1 cellular context compared by ENCODE assay signal in the genomic region with DNA sequence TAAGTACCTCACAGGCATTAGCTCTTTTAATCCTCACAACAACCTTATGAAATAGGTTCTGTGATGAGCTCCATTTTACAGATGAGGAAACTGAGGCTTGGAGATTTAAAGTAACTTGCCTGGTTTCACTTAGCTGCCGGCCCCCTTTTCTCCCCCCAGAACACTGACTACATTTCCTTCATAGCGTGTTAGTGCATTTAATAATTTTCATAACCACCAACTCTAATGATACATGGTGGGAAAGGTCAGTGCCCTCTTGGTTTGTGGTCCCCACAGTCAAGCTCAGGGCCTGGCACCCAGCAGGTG.
TF ChIP-seq lines count a peak whose summit lies in the region.

No MANE protein-coding gene starts in this region.

TF ChIP-seq in A549, 52 proteins besides CTCF, POLR2A, EP300 and RAD21:
- no peak for TF ChIP-seq NFE2L2 (conservative IDR thresholded peaks at IDR 0.05; ENCODE audit: low read length)
- peak; percentile 69; the same call in 1 of the 2 replicates for TF ChIP-seq KDM1A (IDR thresholded peaks at IDR 0.05; ENCODE audit: low read depth)
TF ChIP-seq in A549: peak in this region for 1.
